ENCODE assay signal across 17 cellular contexts in genomic region chr21:33162436-33162921, GRCh38.
"Had no signal": no experiment of that assay in that cellular context is flagged by ENCODE, and none has a peak within 500 bp of the region (broad histone marks: within the 10 kb centered on the region; RNA-seq: fewer than 3 reads in every experiment).

No MANE protein-coding gene starts in this region.

- H3K27ac ChIP-seq: epithelial cell of prostate, gastroesophageal sphincter, prostate gland, testis had no signal

- H3K9me3 ChIP-seq: prostate gland, testis had no signal

- H3K36me3 Mint-ChIP-seq: activated CD8-positive, alpha-beta memory T cell treated with anti-CD3 and anti-CD28 coated beads, Interleukin-2, amount 10 ng/mL, durations not matched to agents 7 days and 5 days had no signal

- ATAC-seq: activated CD4-positive, CD25-positive, alpha-beta regulatory T cell treated with anti-CD3 and anti-CD28 coated beads, Interleukin-2, amount 50 U/mL, for 24 hours; activated CD8-positive, alpha-beta memory T cell treated with anti-CD3 and anti-CD28 coated beads, Interleukin-2, amount 10 ng/mL, durations not matched to agents 7 days and 5 days; gastroesophageal sphincter; naive thymus-derived CD4-positive, alpha-beta T cell had no signal

- H3K4me1 ChIP-seq: gastroesophageal sphincter, prostate gland had no signal

- H3K27ac Mint-ChIP-seq: activated CD8-positive, alpha-beta memory T cell treated with anti-CD3 and anti-CD28 coated beads, Interleukin-2, amount 10 ng/mL, durations not matched to agents 7 days and 5 days; activated naive CD4-positive, alpha-beta T cell treated with anti-CD3 and anti-CD28 coated beads, Interleukin-2, amount 50 U/mL, for 24 hours; activated T-cell treated with anti-CD3 and anti-CD28 coated beads, Interleukin-2, amount 50 U/mL, for 24 hours; naive thymus-derived CD4-positive, alpha-beta T cell; stimulated activated naive CD8-positive, alpha-beta T cell treated with anti-CD3 and anti-CD28 coated beads, Interleukin-15, Interleukin-2, amounts not matched to agents 100 ng/mL and 50 ng/mL, for 24 hours had no signal

- H3K4me1 Mint-ChIP-seq: activated CD8-positive, alpha-beta memory T cell treated with anti-CD3 and anti-CD28 coated beads, Interleukin-2, amount 10 ng/mL, durations not matched to agents 7 days and 5 days; activated naive CD4-positive, alpha-beta T cell treated with anti-CD3 and anti-CD28 coated beads, Interleukin-2, amount 50 U/mL, for 24 hours; naive thymus-derived CD4-positive, alpha-beta T cell had no signal

- H3K4me3 Mint-ChIP-seq: activated CD8-positive, alpha-beta memory T cell treated with anti-CD3 and anti-CD28 coated beads, Interleukin-2, amount 10 ng/mL, durations not matched to agents 7 days and 5 days; activated naive CD4-positive, alpha-beta T cell treated with anti-CD3 and anti-CD28 coated beads, Interleukin-2, amount 50 U/mL, for 24 hours; activated T-cell treated with anti-CD3 and anti-CD28 coated beads, Interleukin-2, amount 50 U/mL, for 24 hours; naive thymus-derived CD4-positive, alpha-beta T cell; stimulated activated naive CD8-positive, alpha-beta T cell treated with anti-CD3 and anti-CD28 coated beads, Interleukin-15, Interleukin-2, amounts not matched to agents 100 ng/mL and 50 ng/mL, for 24 hours had no signal

- DNase-seq: activated CD4-positive, alpha-beta T cell treated with anti-CD3 and anti-CD28 coated beads, Interleukin-2, amount 50 U/mL, for 48 hours; activated CD8-positive, alpha-beta memory T cell treated with anti-CD3 and anti-CD28 coated beads, Interleukin-2, amount 10 ng/mL, durations not matched to agents 7 days and 5 days; activated effector memory CD4-positive, alpha-beta T cell treated with Interleukin-2 at 50 U/mL for 16 hours; activated T-cell treated with anti-CD3 and anti-CD28 coated beads, Interleukin-2, amount 50 U/mL, for 24 hours; amniotic stem cell; effector CD4-positive, alpha-beta T cell; naive thymus-derived CD4-positive, alpha-beta T cell; occipital lobe; stimulated activated CD4-positive, alpha-beta T cell treated with anti-CD3 and anti-CD28 coated beads, Interleukin-4, amount 100 ng/mL, for 1 hour; stimulated activated CD8-positive, alpha-beta memory T cell treated with anti-CD3 and anti-CD28 coated beads, Interleukin-4, amount 100 ng/mL, for 48 hours; testis had no signal

- H3K9me3 Mint-ChIP-seq: stimulated activated naive CD8-positive, alpha-beta T cell treated with anti-CD3 and anti-CD28 coated beads, Interleukin-15, Interleukin-2, amounts not matched to agents 100 ng/mL and 50 ng/mL, for 24 hours had no signal

- H3K27me3 ChIP-seq: testis had no signal
